Comparison of ENCODE assay signal across 12 cellular contexts in genomic region chr22:41825376-41825775, GRCh38. TPM values are rescaled to one million over a fixed set of nuclear protein-coding genes. Genes with fewer than 3 reads are reported as not detected.
DNase-seq lines count a peak whose midpoint lies in the region; ATAC-seq and TF ChIP-seq lines count a peak whose summit lies in the region.
"Had no signal": no experiment of that assay in that cellular context is flagged by ENCODE, and none has a peak within 500 bp of the region (broad histone marks: within the 10 kb centered on the region; RNA-seq: fewer than 3 reads in every experiment).

No MANE protein-coding gene starts in this region.

- no peaks in the 10 kb centered on the region for H3K9me3 Mint-ChIP-seq in mesothelial cell of epicardium

- WGBS in heart left ventricle, 4 donors = 49 to 55% (median 53%) methylated on average over 7 of the region's 7 CpGs

- H3K9me3 ChIP-seq in heart left ventricle (no peaks in the 10 kb centered on the region), upper lobe of right lung (no peaks in the 10 kb centered on the region)

- H3K4me1 ChIP-seq in heart left ventricle (peaks cover 3 to 29% (median 22%) of the 10 kb centered on the region in 12 donors), upper lobe of right lung (peaks cover 13% of the 10 kb centered on the region)

- peaks cover 18% of the 10 kb centered on the region for H3K4me1 Mint-ChIP-seq in mesothelial cell of epicardium

- H3K36me3 Mint-ChIP-seq in mesothelial cell of epicardium = peaks cover 4% of the 10 kb centered on the region

- H3K36me3 ChIP-seq in heart left ventricle (peaks cover 0 to 5% (median 0%) of the 10 kb centered on the region in 9 donors), upper lobe of right lung (no peaks in the 10 kb centered on the region)

- ATAC-seq in heart left ventricle = peak in 3 of 4 donors; percentile 32 to 58 (median 38)
- ATAC-seq in upper lobe of right lung = no peak
- ATAC-seq in GM18505 (IDR thresholded peaks at IDR 0.05; ENCODE audit: unreplicated experiment) = no peak
- ATAC-seq in HG02852 (IDR thresholded peaks at IDR 0.05; ENCODE audit: unreplicated experiment) = no peak

- peak overlapping the region in 11 of 12 donors; percentile 3 to 72 (median 64) for H3K27ac ChIP-seq in heart left ventricle
- H3K27ac ChIP-seq in upper lobe of right lung = peak overlapping the region; percentile 63

- no peak for TF ChIP-seq CTCF in heart left ventricle (IDR thresholded peaks at IDR 0.05)
- TF ChIP-seq CTCF in cardiac fibroblast (IDR thresholded peaks at IDR 0.05; ENCODE audit: low read depth, low read length) = no peak
- no peak for TF ChIP-seq CTCF in mesothelial cell of epicardium (IDR thresholded peaks at IDR 0.05; ENCODE audit: unreplicated experiment)
- TF ChIP-seq CTCF in upper lobe of right lung (IDR thresholded peaks at IDR 0.05) = no peak

- TF ChIP-seq POLR2A in heart left ventricle (IDR thresholded peaks at IDR 0.05) (no peak), GM18505 (IDR thresholded peaks at IDR 0.05; ENCODE audit: borderline replicate concordance, extremely low read depth, insufficient read depth, insufficient read length) (no peak)

- no peaks in the 10 kb centered on the region for H3K27me3 Mint-ChIP-seq in mesothelial cell of epicardium (ENCODE audit: low read depth)

- intact Hi-C loops in heart left ventricle (cut with DNase I) (loop anchor here in 4 of 10 donors (2.0 to 10.0 kb wide), 3 partner anchors 115 to 133 kb away; partner anchors contain the start of gene MEI1 (in 2 of the 4)), cardiac septum (cut with DNase I) (no loop called here), upper lobe of right lung (cut with DNase I) (loop anchor here (10.0 kb wide), 1 partner anchor 119 kb away; the partner anchor contains the start of gene CENPM)

- H3K27me3 ChIP-seq in heart left ventricle (no peaks in the 10 kb centered on the region), upper lobe of right lung (no peaks in the 10 kb centered on the region)

- no peak overlapping the region for H3K4me3 ChIP-seq in heart left ventricle
- H3K4me3 ChIP-seq in cardiac fibroblast (replicated peaks in 1 of 2; ENCODE audit: low read depth in 2 of 2, low read length in 2 of 2) = no peak overlapping the region
- H3K4me3 ChIP-seq in upper lobe of right lung = no peak overlapping the region

- no peak overlapping the region for H3K4me3 Mint-ChIP-seq in mesothelial cell of epicardium

- peak overlapping the region; percentile 86 for H3K27ac Mint-ChIP-seq in mesothelial cell of epicardium

- DNase-seq in heart left ventricle = peak in 3 of 5 donors; percentile 31 to 52 (median 44)
- no peak for DNase-seq in cardiac septum (ENCODE audit: low spot score)
- DNase-seq in cardiac fibroblast (ENCODE audit: low read depth in 2 of 2) = peak; percentile 36 to 67
- DNase-seq in mesothelial cell of epicardium (ENCODE audit: low spot score in 2 of 2, unreplicated experiment in 2 of 2) = no peak
- DNase-seq in upper lobe of right lung = no peak
- DNase-seq in NCI-H510A treated with DMSO at 0.1 percent for 48 hours (lab: John Stamatoyannopoulos, UW) = no peak
- DNase-seq: activated CD4-positive, alpha-beta T cell treated with anti-CD3 and anti-CD28 coated beads, Interleukin-2, amount 50 U/mL, for 4 hours; aorta; NCI-H1417; NCI-H82 had no signal

RNA-seq across cellular contexts. Expression of gene SREBF2, which starts 7.5 kb away (rescaled TPM):
- total RNA-seq in heart left ventricle (100 to 1,000 TPM in 3 of 9 donors, 10 to 100 TPM in 6; 49.1 to 109 (median 73.0) TPM), cardiac septum (105 TPM), mesothelial cell of epicardium (127 to 130 TPM (median 129 TPM) in 3 replicates), upper lobe of right lung (156 TPM)
- 100 to 1,000 TPM in 1 of 2 donors, 10 to 100 TPM in 1; 39.4 to 115 TPM for polyA plus RNA-seq in heart left ventricle

RNA-seq across cellular contexts. Expression of gene CCDC134, which starts 24.9 kb away (rescaled TPM):
- 10 to 100 TPM in 1 of 9 donors, 1 to 10 TPM in 8; 2.3 to 10.2 (median 3.5) TPM for total RNA-seq in heart left ventricle
- 1 to 10 TPM; 2.2 to 5.0 TPM for polyA plus RNA-seq in heart left ventricle
- total RNA-seq in cardiac septum = 2.9 TPM
- 16.9 to 19.1 TPM (median 18.4 TPM) in 3 replicates for total RNA-seq in mesothelial cell of epicardium
- 7.3 TPM for total RNA-seq in upper lobe of right lung

Comparison
In these comparisons a context has a peak if more than half of its experiments do, and no peak if none do; other contexts are left out.
1. DNase-seq: peak in heart left ventricle (3 of 5) and cardiac fibroblast (2 of 2); none in cardiac septum (single experiment), mesothelial cell of epicardium (0 of 2), upper lobe of right lung (single experiment) and NCI-H510A treated with DMSO at 0.1 percent for 48 hours (single experiment).
2. ATAC-seq: peak in heart left ventricle (3 of 4); none in upper lobe of right lung (single experiment), GM18505 (single experiment) and HG02852 (single experiment).